ENCODE assay signal across 1 cellular context in genomic region chr19:55279773-55280643, GRCh38.
TF ChIP-seq lines count a peak whose summit lies in the region.

Gene HSPBP1, minus strand, starts transcription at chr19:55280110. Its CDS starts 502 bp downstream, at chr19:55279608.

TF ChIP-seq in HepG2, 621 proteins besides CTCF, POLR2A, EP300 and RAD21 (continued from another document and continues in another):
- TF ChIP-seq ZGPAT (CRISPR knock-in tag; IDR thresholded peaks at IDR 0.05) (peak; percentile 49), SMAD3 (CRISPR knock-in tag; IDR thresholded peaks at IDR 0.05) (0 out of 2 replicates have a peak, but pooled peaks have one; percentile 22), ARNTL (CRISPR knock-in tag; IDR thresholded peaks at IDR 0.05) (no peak), ZNF570 (CRISPR knock-in tag; IDR thresholded peaks at IDR 0.05; ENCODE audit: borderline replicate concordance) (no peak), ZNF20 (CRISPR knock-in tag; IDR thresholded peaks at IDR 0.05) (no peak), NR0B2 (CRISPR knock-in tag; IDR thresholded peaks at IDR 0.05) (peak; percentile 91), NR1H2 (CRISPR knock-in tag; IDR thresholded peaks at IDR 0.05; ENCODE audit: borderline replicate concordance, low read depth) (no peak), ASH2L (IDR thresholded peaks at IDR 0.05; ENCODE audit: insufficient read length, low read depth, low read length) (peak; percentile 89), RXRB (CRISPR knock-in tag; IDR thresholded peaks at IDR 0.05; ENCODE audit: borderline replicate concordance) (0 out of 2 replicates have a peak, but pooled peaks have one; percentile 43), PBX2 (CRISPR knock-in tag; IDR thresholded peaks at IDR 0.05) (peak; percentile 76), ZNF776 (CRISPR knock-in tag; IDR thresholded peaks at IDR 0.05) (peak; percentile 35; the same call in 1 of the 2 replicates), RBM39 (IDR thresholded peaks at IDR 0.05; ENCODE audit: low read depth, low read length, poor library complexity, severe bottlenecking) (peak; percentile 53), THAP11 (CRISPR knock-in tag; IDR thresholded peaks at IDR 0.05) (peak; percentile 90), BHLHE40 (IDR thresholded peaks at IDR 0.05; ENCODE audit: low read length) (peak; percentile 46; the same call in 1 of the 2 replicates), NFKBIZ (CRISPR knock-in tag; IDR thresholded peaks at IDR 0.05) (no peak), PHF20 (CRISPR knock-in tag; IDR thresholded peaks at IDR 0.05) (peak; percentile 94), ZNF292 (CRISPR knock-in tag; IDR thresholded peaks at IDR 0.05; ENCODE audit: borderline replicate concordance, low read depth) (no peak), PHF5A (CRISPR knock-in tag; IDR thresholded peaks at IDR 0.05; ENCODE audit: low read depth, unreplicated experiment) (peak; percentile 59), ZNF331 (CRISPR knock-in tag; IDR thresholded peaks at IDR 0.05) (peak; percentile 62), ZNF281 (CRISPR knock-in tag; IDR thresholded peaks at IDR 0.05; ENCODE audit: borderline replicate concordance) (peak; percentile 14; the same call in 1 of the 2 replicates), PHF8 (CRISPR knock-in tag; IDR thresholded peaks at IDR 0.05) (peak; percentile 69), ZEB1 (IDR thresholded peaks at IDR 0.05; ENCODE audit: insufficient replicate concordance, low read depth) (peak; percentile 77), KDM6A (CRISPR knock-in tag; IDR thresholded peaks at IDR 0.05; ENCODE audit: low read depth) (no peak), PAX8 (CRISPR knock-in tag; IDR thresholded peaks at IDR 0.05; ENCODE audit: borderline replicate concordance) (no peak), CCDC6 (CRISPR knock-in tag; IDR thresholded peaks at IDR 0.05) (0 out of 2 replicates have a peak, but pooled peaks have one; percentile 42), ZNF790 (CRISPR knock-in tag; IDR thresholded peaks at IDR 0.05; ENCODE audit: borderline replicate concordance) (peak; percentile 75; the same call in 1 of the 2 replicates), ZFP82 (CRISPR knock-in tag; IDR thresholded peaks at IDR 0.05; ENCODE audit: borderline replicate concordance) (no peak), HOXA3 (CRISPR knock-in tag; IDR thresholded peaks at IDR 0.05) (peak; percentile 83; the same call in 1 of the 2 replicates), ZFX (CRISPR knock-in tag; IDR thresholded peaks at IDR 0.05; ENCODE audit: low read depth) (peak; percentile 37), ZNF143 (CRISPR knock-in tag; IDR thresholded peaks at IDR 0.05) (peak; percentile 55; the same call in 1 of the 2 replicates), MED13 (CRISPR knock-in tag; IDR thresholded peaks at IDR 0.05) (no peak), LCORL (IDR thresholded peaks at IDR 0.05) (no peak), LCORL (CRISPR knock-in tag; IDR thresholded peaks at IDR 0.05) (peak; percentile 51; the same call in 1 of the 2 replicates), ZNF574 (CRISPR knock-in tag; IDR thresholded peaks at IDR 0.05) (peak; percentile 94), ZNF646 (CRISPR knock-in tag; IDR thresholded peaks at IDR 0.05) (0 out of 2 replicates have a peak, but pooled peaks have one; percentile 26), DMAP1 (CRISPR knock-in tag; IDR thresholded peaks at IDR 0.05) (peak; percentile 24; the same call in 1 of the 2 replicates), ZBTB21 (CRISPR knock-in tag; IDR thresholded peaks at IDR 0.05) (peak; percentile 56; the same call in 1 of the 2 replicates), HOXA5 (CRISPR knock-in tag; IDR thresholded peaks at IDR 0.05) (no peak), GATAD1 (CRISPR knock-in tag; IDR thresholded peaks at IDR 0.05) (peak; percentile 97), ZC3H13 (CRISPR knock-in tag; IDR thresholded peaks at IDR 0.05) (no peak), ZNF792 (CRISPR knock-in tag; IDR thresholded peaks at IDR 0.05) (peak; percentile 76; the same call in 1 of the 2 replicates), ZNF264 (CRISPR knock-in tag; IDR thresholded peaks at IDR 0.05) (no peak), TEF (CRISPR knock-in tag; IDR thresholded peaks at IDR 0.05) (no peak), SIN3B (IDR thresholded peaks at IDR 0.05; ENCODE audit: low read length) (peak; percentile 92), GATAD2A (CRISPR knock-in tag; IDR thresholded peaks at IDR 0.05) (peak; percentile 49; the same call in 1 of the 2 replicates), RFX3 (CRISPR knock-in tag; IDR thresholded peaks at IDR 0.05) (peak; percentile 88), CREM (IDR thresholded peaks at IDR 0.05) (peak; percentile 89), CREM (CRISPR knock-in tag; IDR thresholded peaks at IDR 0.05) (0 out of 2 replicates have a peak, but pooled peaks have one; percentile 28), PLSCR1 (CRISPR knock-in tag; IDR thresholded peaks at IDR 0.05; ENCODE audit: borderline replicate concordance) (0 out of 2 replicates have a peak, but pooled peaks have one; percentile 59), ZNF414 (CRISPR knock-in tag; IDR thresholded peaks at IDR 0.05) (peak; percentile 61; the same call in 1 of the 2 replicates), TAF15 (IDR thresholded peaks at IDR 0.05; ENCODE audit: low read depth, low read length, poor library complexity, severe bottlenecking) (no peak), MEIS1 (CRISPR knock-in tag; IDR thresholded peaks at IDR 0.05; ENCODE audit: borderline replicate concordance) (no peak)
